8 cellular contexts compared by ENCODE assay signal in the genomic region with DNA sequence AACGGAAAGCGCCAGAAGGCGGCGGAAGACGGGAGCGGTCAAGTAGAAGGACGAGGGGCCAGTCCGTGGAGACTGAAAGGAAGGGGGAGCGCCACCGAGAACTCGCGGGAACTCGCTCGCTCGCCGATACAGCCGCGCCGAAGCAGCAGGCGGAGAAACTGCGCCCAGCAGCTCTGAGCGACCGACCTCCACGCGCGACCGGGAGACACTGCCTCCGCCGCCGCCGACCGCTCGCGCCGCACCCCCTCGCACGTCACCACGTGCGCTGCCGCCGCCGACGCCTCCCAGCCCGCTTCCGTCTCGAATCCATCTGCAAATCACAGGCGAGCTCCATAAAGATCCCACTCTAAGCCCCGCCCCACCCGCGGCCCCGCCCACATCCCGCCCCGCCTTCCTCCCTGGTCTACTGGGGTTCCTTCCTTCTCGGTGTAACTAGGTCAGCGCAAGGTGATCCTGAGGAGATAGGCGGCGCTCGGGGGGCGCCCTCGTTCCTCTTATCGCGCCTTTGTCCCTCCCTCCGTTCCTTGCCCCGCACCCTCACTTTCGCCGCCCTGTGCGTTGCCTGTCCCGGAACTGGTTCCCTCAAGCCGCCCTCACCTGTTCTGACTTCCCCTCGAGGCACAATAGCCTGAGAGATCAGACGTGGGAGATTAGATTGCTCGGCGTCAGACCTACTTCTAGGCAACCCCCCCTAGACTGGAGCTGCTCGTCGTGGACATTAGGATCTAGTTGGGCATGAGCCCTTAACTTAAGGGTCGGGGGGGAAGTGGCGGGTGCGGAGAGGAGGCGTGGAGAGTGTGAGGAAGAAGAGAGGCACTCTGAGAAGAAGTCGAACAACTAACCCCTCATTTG. TPM values are rescaled to one million over a fixed set of nuclear protein-coding genes. Genes with fewer than 3 reads are reported as not detected.
A peak's percentile ranks its signal among the peaks of the same experiment; 100 is the strongest.
DNase-seq lines count a peak whose midpoint lies in the region; ATAC-seq and TF ChIP-seq lines count a peak whose summit lies in the region.

A gene (minus strand): TSS at position 210 of the 852 bp plus-strand sequence. CDS start 7,750 bp downstream, outside the sequence.

- peaks cover 46% of the 10 kb centered on the region for H3K79me2 ChIP-seq in OCI-LY7 (ENCODE audit: insufficient read depth, low read depth, low read length)

- H2BK5ac ChIP-seq in IMR-90 (ENCODE audit: low read depth, low read length, poor library complexity, severe bottlenecking) = peak within 1 kb of the TSS; percentile 71

- no peaks in the 10 kb centered on the region for H3K9me1 ChIP-seq in IMR-90 (ENCODE audit: insufficient read depth, low read length)

- in situ Hi-C loops in IMR-90 (cut with MboI; ENCODE audit: low sequenced_read_pairs) = no loop called here

- peak within 1 kb of the TSS; percentile 80 for H2BK120ac ChIP-seq in IMR-90 (ENCODE audit: low read depth, low read length)

- peak; percentile 95 for TF ChIP-seq POLR2A in IMR-90 (IDR thresholded peaks at IDR 0.05; ENCODE audit: low read depth, low read length)

- BruUV-seq in IMR-90 (replicated peaks; lab: Mats Ljungman, UMichigan) (no TSS peak), OCI-LY7 (replicated peaks; lab: Mats Ljungman, UMichigan) (no TSS peak)

- peak within 1 kb of the TSS; percentile 79 for H3K23ac ChIP-seq in IMR-90 (ENCODE audit: low read depth, low read length)

- POLR2A ChIA-PET in IMR-90 (lab: Charles Lee; ENCODE audit: unreplicated experiment) = interaction anchor here (0.7 to 1.0 kb wide), 6 partner anchors 122 to 626 kb away, joined by 3 to 4 read pairs (median 3); a partner anchor contains a TSS
- POLR2A ChIA-PET in OCI-LY7 (lab: Charles Lee) = interaction anchor here (0.6 to 1.5 kb wide), 15 partner anchors 13 to 871 kb away, joined by 3 to 6 read pairs (median 3); a partner anchor contains a TSS

- peak within 1 kb of the TSS; percentile 74 for H3K18ac ChIP-seq in IMR-90 (ENCODE audit: low read depth, low read length)

- H2BK15ac ChIP-seq in IMR-90 (ENCODE audit: low read depth, low read length) = peak within 1 kb of the TSS; percentile 75; the same call in 2 of the 3 replicates

- 1% methylated on average over 31 of the region's 80 CpGs; no CpG with 5 or more reads in 1 of the 2 experiments for WGBS in IMR-90 (ENCODE audit: extremely low coverage in 2 of 2, insufficient read length in 1 of 2), 2 experiments

- H3K14ac ChIP-seq in IMR-90 (replicated peaks; ENCODE audit: low read depth, low read length) = peak within 1 kb of the TSS; percentile 88

- H3K9me3 ChIP-seq in IMR-90 (ENCODE audit: control insufficient read depth, insufficient read depth, low read length) = no peaks in the 10 kb centered on the region
- no peaks in the 10 kb centered on the region for H3K9me3 ChIP-seq in OCI-LY7 (ENCODE audit: low read length)
- no peaks in the 10 kb centered on the region for H3K9me3 ChIP-seq in mucosa of descending colon

- dilution Hi-C loops in IMR-90 (cut with HindIII; ENCODE audit: low sequenced_read_pairs, unreplicated experiment) = no loop called here

- peak within 1 kb of the TSS; percentile 96 for H3K4ac ChIP-seq in IMR-90 (ENCODE audit: low read depth, low read length)

- TF ChIP-seq RAD21 in IMR-90 (IDR thresholded peaks at IDR 0.05; ENCODE audit: low read length) = 0 out of 2 replicates have a peak, but pooled peaks have one; percentile 15

- peak within 1 kb of the TSS; percentile 38 for H2AK5ac ChIP-seq in IMR-90 (ENCODE audit: low read depth, low read length)

- H3K4me2 ChIP-seq in IMR-90 (ENCODE audit: low read depth, low read length) (peak within 1 kb of the TSS; percentile 99), OCI-LY7 (ENCODE audit: low read length) (peak within 1 kb of the TSS; percentile 91)

- peak within 1 kb of the TSS; percentile 94 for H3K27ac ChIP-seq in IMR-90 (ENCODE audit: insufficient read depth, low read length)
- H3K27ac ChIP-seq in OCI-LY7 (ENCODE audit: low read depth, low read length, poor library complexity, severe bottlenecking) = peak within 1 kb of the TSS; percentile 83

- peak within 1 kb of the TSS; percentile 97 for H3K9ac ChIP-seq in IMR-90 (ENCODE audit: low read depth, low read length)

- peak within 1 kb of the TSS; percentile 75 for H4K91ac ChIP-seq in IMR-90 (ENCODE audit: insufficient read depth, low read depth, low read length)

- peak; percentile 78 for ATAC-seq in GM21528 (IDR thresholded peaks at IDR 0.05; ENCODE audit: low FRiP score, unreplicated experiment)
- peak; percentile 84 for ATAC-seq in IMR-90 (ENCODE audit: low read depth)
- ATAC-seq in mucosa of descending colon = peak; percentile 87

- H3K36me3 ChIP-seq in IMR-90 (ENCODE audit: control insufficient read depth, insufficient read depth, low read length) (no peaks in the 10 kb centered on the region), OCI-LY7 (ENCODE audit: insufficient read depth, low read length) (peaks cover 37% of the 10 kb centered on the region), mucosa of descending colon (ENCODE audit: low read depth) (no peaks in the 10 kb centered on the region)

- H2AFZ ChIP-seq in IMR-90 (replicated peaks; ENCODE audit: low read length, poor library complexity) = peak within 1 kb of the TSS; percentile 98
- peak within 1 kb of the TSS; percentile 72; the same call in 1 of the 2 replicates for H2AFZ ChIP-seq in OCI-LY7 (ENCODE audit: low read length)

- CTCF ChIA-PET in IMR-90 (lab: Yijun Ruan, JAX) = interaction anchor here (0.7 to 1.3 kb wide), 3 partner anchors 325 to 353 kb away, joined by 3 to 6 read pairs (median 3); no protein-coding TSS in a partner anchor
- CTCF ChIA-PET in OCI-LY7 (lab: Charles Lee; ENCODE audit: unreplicated experiment) = interaction anchor here (0.6 to 1.0 kb wide), 3 partner anchors 21 to 1282 kb away, joined by 3 to 5 read pairs (median 3); no protein-coding TSS in a partner anchor

- peak within 1 kb of the TSS; percentile 75 for H3K56ac ChIP-seq in IMR-90 (ENCODE audit: extremely low read depth, insufficient read depth, low read length)

- no peaks in the 10 kb centered on the region for H3K9me2 ChIP-seq in OCI-LY7 (ENCODE audit: insufficient read depth, low read length)

- peak within 1 kb of the TSS; percentile 88 for H4K5ac ChIP-seq in IMR-90 (ENCODE audit: low read depth, low read length)

- intact Hi-C loops in IMR-90 (cut with micrococcal nuclease) (loop anchor here (5.0 kb wide), 4 partner anchors 85 to 240 kb away; a partner anchor contains a TSS), OCI-LY7 (cut with micrococcal nuclease; ENCODE audit: unreplicated experiment) (loop anchor here (1.0 to 10.0 kb wide), 8 partner anchors 160 to 1262 kb away; a partner anchor contains a TSS), mucosa of descending colon (cut with DNase I, micrococcal nuclease) (loop anchor here in 1 of 2 donors (10.0 kb wide), 1 partner anchor 368 kb away; no protein-coding TSS in a partner anchor)

- H3K4me3 ChIP-seq in IMR-90 (ENCODE audit: insufficient read depth, low read depth, low read length) (peak within 1 kb of the TSS; percentile 89), OCI-LY7 (ENCODE audit: low read depth, low read length, poor library complexity, severe bottlenecking) (peak within 1 kb of the TSS; percentile 87), epithelial cell of esophagus (ENCODE audit: low read length) (peak within 1 kb of the TSS; percentile 91), mucosa of descending colon (peak within 1 kb of the TSS; percentile 93)

- peaks cover 5 to 25% of the 10 kb centered on the region in 2 experiments for H3K79me1 ChIP-seq in IMR-90 (ENCODE audit: low read depth in 1 of 2, low read length in 2 of 2)

- H3K4me1 ChIP-seq in IMR-90 (ENCODE audit: control insufficient read depth, insufficient read depth, low read length) (peaks cover 5% of the 10 kb centered on the region), OCI-LY7 (ENCODE audit: insufficient read depth, low read length, poor library complexity, severe bottlenecking) (peaks cover 40% of the 10 kb centered on the region), mucosa of descending colon (ENCODE audit: low read depth) (peaks cover 13% of the 10 kb centered on the region)

- TF ChIP-seq CTCF in IMR-90 (conservative IDR thresholded peaks at IDR 0.05; ENCODE audit: low read depth, low read length) (no peak), OCI-LY7 (conservative IDR thresholded peaks at IDR 0.05; ENCODE audit: low read length) (peak; percentile 67), epithelial cell of esophagus (IDR thresholded peaks at IDR 0.05; ENCODE audit: insufficient read depth, low read depth, low read length, missing control alignments) (peak; percentile 26), mucosa of descending colon (IDR thresholded peaks at IDR 0.05) (no peak)

- peak; percentile 85 for DNase-seq in DMS114 treated with DMSO at 0.1 percent for 48 hours (lab: John Stamatoyannopoulos, UW; ENCODE audit: unreplicated experiment)
- DNase-seq in IMR-90 = peak; percentile 87
- DNase-seq in OCI-LY7 (ENCODE audit: low spot score) = peak; percentile 95
- peak; percentile 91 for DNase-seq in activated T-cell treated with anti-CD3 and anti-CD28 coated beads for 24 hours (ENCODE audit: low read depth)
- peak; percentile 97 for DNase-seq in epithelial cell of esophagus (ENCODE audit: low read depth)
- peak; percentile 97 to 99 (median 98) for DNase-seq in mucosa of descending colon
- peak; percentile 92 for DNase-seq in stimulated activated CD8-positive, alpha-beta memory T cell treated with anti-CD3 and anti-CD28 coated beads, Interleukin-4, amount 100 ng/mL, for 24 hours (ENCODE audit: low read depth)

- peak within 1 kb of the TSS; percentile 65 for H2AK9ac ChIP-seq in IMR-90 (replicated peaks; ENCODE audit: low read depth, low read length, poor library complexity)

- H3K27me3 ChIP-seq in IMR-90 (ENCODE audit: control insufficient read depth, insufficient read depth, low read length) = no peaks in the 10 kb centered on the region

- 0 out of 2 replicates have a peak within 1 kb of the TSS, but pooled peaks have one; percentile 0 for H2BK20ac ChIP-seq in IMR-90 (ENCODE audit: low read depth, low read length)

- H4K8ac ChIP-seq in IMR-90 (ENCODE audit: low read depth in 2 of 2, low read length in 2 of 2) = peak within 1 kb of the TSS; percentile 84 to 90

- peaks cover 23% of the 10 kb centered on the region; the same call in 1 of the 2 replicates for H4K20me1 ChIP-seq in IMR-90 (ENCODE audit: insufficient read depth, low read length)
- peaks cover 37% of the 10 kb centered on the region for H4K20me1 ChIP-seq in OCI-LY7 (ENCODE audit: insufficient read depth, low read length)

TF ChIP-seq in IMR-90, 13 proteins besides CTCF, POLR2A, EP300 and RAD21 (continues in another document):
- no peak for TF ChIP-seq NFE2L2 (IDR thresholded peaks at IDR 0.05; ENCODE audit: low read depth, low read length)
- TF ChIP-seq MAFK (IDR thresholded peaks at IDR 0.05; ENCODE audit: low read depth, low read length) = no peak
- no peak for TF ChIP-seq SMC3 (IDR thresholded peaks at IDR 0.05; ENCODE audit: low read depth, low read length)
- TF ChIP-seq BHLHE40 (IDR thresholded peaks at IDR 0.05; ENCODE audit: low read depth, low read length) = peak; percentile 64; the same call in 1 of the 2 replicates

RNA-seq across cellular contexts. Expression of the gene that starts here (rescaled TPM):
- total RNA-seq in IMR-90 (2012; rRNA removed) (26.7 and 41.9 TPM in 2 replicates), OCI-LY7 (2022) (74.0 and 81.1 TPM in 2 replicates), mucosa of descending colon (100 to 1,000 TPM; 111 to 213 (median 138) TPM)
- 18.3 and 21.8 TPM in 2 replicates for polyA plus RNA-seq in IMR-90 (2012; rRNA removed)
- polyA plus RNA-seq in IMR-90 (2012; cell fraction: cytosol; rRNA removed) = 3.4 and 5.5 TPM in 2 replicates
- polyA plus RNA-seq in IMR-90 (2012; cell fraction: nucleus; rRNA removed; ENCODE audit: low replicate concordance) = 14.2 and 60.5 TPM in 2 replicates
- 50.7 and 54.0 TPM in 2 replicates for total RNA-seq in OCI-LY7 (2014; rRNA removed; shearing (Covaris generic))

Comparison
In these comparisons a context has a peak if more than half of its experiments do, and no peak if none do; other contexts are left out.
1. Peak in every context shown above with its lines: DNase-seq, ATAC-seq, H3K4me3 ChIP-seq and H3K27ac ChIP-seq.
2. CTCF ChIP-seq: peak in OCI-LY7 (single experiment) and epithelial cell of esophagus (single experiment); none in IMR-90 (single experiment) and mucosa of descending colon (single experiment).